Comparison of ENCODE assay signal across 8 cellular contexts in genomic region chr9:95516221-95516735, GRCh38. TPM values are rescaled to one million over a fixed set of nuclear protein-coding genes. Genes with fewer than 3 reads are reported as not detected.
DNase-seq lines count a peak whose midpoint lies in the region; ATAC-seq and TF ChIP-seq lines count a peak whose summit lies in the region.

No MANE protein-coding gene starts in this region.

- no peaks in the 10 kb centered on the region for H3K36me3 ChIP-seq in CD8-positive, alpha-beta T cell (ENCODE audit: insufficient read depth, low read length)
- H3K36me3 ChIP-seq in mesodermal cell (ENCODE audit: control insufficient read depth, insufficient read depth, low read length): no peaks in the 10 kb centered on the region

- H3K4me1 Mint-ChIP-seq in CD8-positive, alpha-beta T cell (ENCODE audit: low read depth): peaks cover 30% of the 10 kb centered on the region
- H3K4me1 Mint-ChIP-seq in chondrocyte (ENCODE audit: low read depth): peaks cover 27% of the 10 kb centered on the region

- WGBS in mesodermal cell (ENCODE audit: insufficient coverage in 2 of 2), 2 experiments: 0% methylated on average over 45 to 48 of the region's 69 CpGs

- H3K9me3 Mint-ChIP-seq in CD8-positive, alpha-beta T cell: peaks cover 7% of the 10 kb centered on the region
- peaks cover 4% of the 10 kb centered on the region for H3K9me3 Mint-ChIP-seq in chondrocyte (ENCODE audit: low read depth)

- H3K27me3 ChIP-seq in CD8-positive, alpha-beta T cell (ENCODE audit: insufficient read depth, low read length): no peaks in the 10 kb centered on the region

- intact Hi-C loops in CD8-positive, alpha-beta T cell (cut with DNase I, micrococcal nuclease): loop anchor here (10.0 kb wide), 3 partner anchors 791 to 1259 kb away; partner anchors contain the start of genes AOPEP (in 2 of the 2), PRXL2C (in 1 of the 2) and ZNF510 (in 1 of the 2)

- no peak for TF ChIP-seq POLR2A in NB4 (IDR thresholded peaks at IDR 0.05; ENCODE audit: extremely low read depth, insufficient read length)

- peak overlapping the region; percentile 96 for H3K4me3 Mint-ChIP-seq in CD8-positive, alpha-beta T cell
- H3K4me3 Mint-ChIP-seq in chondrocyte (ENCODE audit: unreplicated experiment): peak overlapping the region; percentile 99

- H3K27ac ChIP-seq in CD8-positive, alpha-beta T cell (ENCODE audit: low read depth, low read length): no peak overlapping the region
- H3K27ac ChIP-seq in mesodermal cell (ENCODE audit: low read depth, low read length, severe bottlenecking): no peak overlapping the region

- POLR2A ChIA-PET in CD8-positive, alpha-beta T cell (lab: Charles Lee): interaction anchor here (1.3 kb wide), 1 partner anchor 21 kb away, joined by 4 read pairs; no protein-coding TSS in a partner anchor

- no peak for TF ChIP-seq CTCF in CD8-positive, alpha-beta T cell (IDR thresholded peaks at IDR 0.05)
- TF ChIP-seq CTCF in NB4 (IDR thresholded peaks at IDR 0.05; ENCODE audit: low read depth, low read length) (no peak), chondrocyte (IDR thresholded peaks at IDR 0.05) (no peak)

- no peaks in the 10 kb centered on the region for H3K9me3 ChIP-seq in CD8-positive, alpha-beta T cell (ENCODE audit: low read length)
- peaks cover 5% of the 10 kb centered on the region for H3K9me3 ChIP-seq in mesodermal cell (ENCODE audit: control insufficient read depth, low read length)

- peaks cover 19% of the 10 kb centered on the region for H3K27me3 Mint-ChIP-seq in CD8-positive, alpha-beta T cell (ENCODE audit: low read depth)
- peaks cover under 1% of the 10 kb centered on the region for H3K27me3 Mint-ChIP-seq in chondrocyte (ENCODE audit: low read depth)

- CTCF ChIA-PET in CD8-positive, alpha-beta T cell (lab: Charles Lee): no interaction called here

- peak; percentile 25 for ATAC-seq in CD8-positive, alpha-beta T cell
- ATAC-seq in GM21737 (IDR thresholded peaks at IDR 0.05; ENCODE audit: unreplicated experiment) (no peak), HG02623 (IDR thresholded peaks at IDR 0.05; ENCODE audit: unreplicated experiment) (no peak)

- H3K4me1 ChIP-seq in CD8-positive, alpha-beta T cell (ENCODE audit: insufficient read depth, low read length): peaks cover 21% of the 10 kb centered on the region
- H3K4me1 ChIP-seq in mesodermal cell (ENCODE audit: control insufficient read depth, insufficient read depth, low read length, poor library complexity, severe bottlenecking): peaks cover 20% of the 10 kb centered on the region

- peaks cover 4% of the 10 kb centered on the region for H3K36me3 Mint-ChIP-seq in CD8-positive, alpha-beta T cell
- peaks cover under 1% of the 10 kb centered on the region for H3K36me3 Mint-ChIP-seq in chondrocyte (ENCODE audit: low read depth)

- H3K4me3 ChIP-seq in CD8-positive, alpha-beta T cell (ENCODE audit: low read depth, low read length): peak overlapping the region; percentile 69
- H3K4me3 ChIP-seq in NB4 (ENCODE audit: low read depth, low read length): peak overlapping the region; percentile 44
- peak overlapping the region; percentile 56 for H3K4me3 ChIP-seq in mesodermal cell (ENCODE audit: extremely low read depth, insufficient read depth, low read length, poor library complexity, severe bottlenecking)

- H3K27ac Mint-ChIP-seq in CD8-positive, alpha-beta T cell: peak overlapping the region; percentile 69
- H3K27ac Mint-ChIP-seq in chondrocyte (ENCODE audit: unreplicated experiment): peak overlapping the region; percentile 94

- no peak for DNase-seq in CD8-positive, alpha-beta T cell
- DNase-seq in NB4 (ENCODE audit: low read depth) (peak; percentile 30), chondrocyte (ENCODE audit: low spot score) (no peak), NCI-H2196 (lab: John Stamatoyannopoulos, UW; ENCODE audit: unreplicated experiment) (no peak), retina (no peak)

RNA-seq across cellular contexts. Expression of gene PTCH1, which starts 0.5 kb away (rescaled TPM):
- 10 to 100 TPM; 11.8 to 13.7 TPM for total RNA-seq in CD8-positive, alpha-beta T cell
- 5.7 to 10.4 TPM (median 6.4 TPM) in 3 replicates for total RNA-seq in chondrocyte
- polyA plus RNA-seq in mesodermal cell (2013, experiment 1 of 2): 18.2 TPM
- 15.8 TPM for polyA plus RNA-seq in mesodermal cell (2013, experiment 2 of 2)
